In genomic region chr5:115816226-115817042, GRCh38 we compare ENCODE assay signal across 2 cellular contexts.
TF ChIP-seq lines count a peak whose summit lies in the region.

TSS of gene CDO1 (minus strand) at chr5:115816659. CDS start at chr5:115816397, 262 bp downstream.

TF ChIP-seq in WTC11, 78 proteins besides CTCF, POLR2A, EP300 and RAD21 (continued from another document and continues in another):
- TF ChIP-seq HMGXB4 (CRISPR knock-in tag; IDR thresholded peaks at IDR 0.05) (peak; percentile 65; the same call in 1 of the 2 replicates), ZNF263 (CRISPR knock-in tag; IDR thresholded peaks at IDR 0.05; ENCODE audit: low read depth) (no peak; the same call in 1 of the 2 replicates), GABPB1 (CRISPR knock-in tag; IDR thresholded peaks at IDR 0.05) (no peak), TP53 (CRISPR knock-in tag; IDR thresholded peaks at IDR 0.05) (0 out of 2 replicates have a peak, but pooled peaks have one; percentile 52), CDX4 (CRISPR knock-in tag; IDR thresholded peaks at IDR 0.05; ENCODE audit: borderline replicate concordance) (no peak), ZSCAN18 (CRISPR knock-in tag; IDR thresholded peaks at IDR 0.05) (no peak), ZNF671 (CRISPR knock-in tag; IDR thresholded peaks at IDR 0.05) (no peak), ATF6 (CRISPR knock-in tag; IDR thresholded peaks at IDR 0.05) (no peak), ZNF317 (CRISPR knock-in tag; IDR thresholded peaks at IDR 0.05; ENCODE audit: borderline replicate concordance, low read depth) (no peak), AFF4 (CRISPR knock-in tag; IDR thresholded peaks at IDR 0.05; ENCODE audit: borderline replicate concordance) (no peak), FOXP4 (CRISPR knock-in tag; IDR thresholded peaks at IDR 0.05) (peak; percentile 63)

TF ChIP-seq in liver, 16 proteins besides CTCF, POLR2A, EP300 and RAD21:
- peak; percentile 95 for TF ChIP-seq REST (IDR thresholded peaks at IDR 0.05)
- no peak for TF ChIP-seq JUND (IDR thresholded peaks at IDR 0.05)
- no peak for TF ChIP-seq ZBTB33 (IDR thresholded peaks at IDR 0.05)
- peak in 1 of 2 donors; percentile 12 for TF ChIP-seq HNF4A (conservative IDR thresholded peaks at IDR 0.05)
- peak; percentile 87 for TF ChIP-seq YY1 (IDR thresholded peaks at IDR 0.05)
- peak; percentile 22 to 26 for TF ChIP-seq RXRA (IDR thresholded peaks at IDR 0.05)
- TF ChIP-seq NR2F2 (IDR thresholded peaks at IDR 0.05): no peak
- TF ChIP-seq ATF3 (IDR thresholded peaks at IDR 0.05): no peak
- TF ChIP-seq TAF1 (conservative IDR thresholded peaks at IDR 0.05): peak; percentile 98
